ENCODE assay signal across 23 cellular contexts in genomic region chr16:89117975-89118289, GRCh38. TPM values are rescaled to one million over a fixed set of nuclear protein-coding genes. Genes with fewer than 3 reads are reported as not detected.
A peak's percentile ranks its signal among the peaks of the same experiment; 100 is the strongest.
DNase-seq lines count a peak whose midpoint lies in the region; ATAC-seq and TF ChIP-seq lines count a peak whose summit lies in the region.
"Had no signal": no experiment of that assay in that cellular context is flagged by ENCODE, and none has a peak within 500 bp of the region (broad histone marks: within the 10 kb centered on the region; RNA-seq: fewer than 3 reads in every experiment).

No MANE protein-coding gene starts in this region.

- intact Hi-C loops in activated CD8-positive, alpha-beta T cell treated with anti-CD3 and anti-CD28 coated beads for 36 hours (cut with micrococcal nuclease): no loop called here
- intact Hi-C loops in CD4-positive, alpha-beta memory T cell (cut with micrococcal nuclease): no loop called here

- peaks cover 55% of the 10 kb centered on the region for H3K4me1 ChIP-seq in CD4-positive, alpha-beta memory T cell (ENCODE audit: insufficient read depth, low read length)

- in situ Hi-C loops in brain microvascular endothelial cell (cut with HindIII; ENCODE audit: low pct_ligation_motif_present, low sequenced_read_pairs): no loop called here

- CTCF ChIA-PET in activated CD8-positive, alpha-beta T cell treated with anti-CD3 and anti-CD28 coated beads for 36 hours (lab: Charles Lee): interaction anchor here (1.3 kb wide), 1 partner anchor 381 kb away, joined by 3 read pairs; no protein-coding TSS in a partner anchor
- CTCF ChIA-PET in activated CD8-positive, alpha-beta T cell treated with anti-CD3 and anti-CD28 coated beads, Interleukin-2, amount 10 ng/mL, durations not matched to agents 7 days and 5 days (lab: Charles Lee): no interaction called here
- CTCF ChIA-PET in CD4-positive, alpha-beta memory T cell (lab: Charles Lee; ENCODE audit: partially characterized antibody): no interaction called here

- no peak overlapping the region for H3K27ac ChIP-seq in CD4-positive, alpha-beta memory T cell (ENCODE audit: low read depth, low read length)
- H3K27ac ChIP-seq in neural cell (ENCODE audit: low read length) (peak overlapping the region; percentile 37), brain microvascular endothelial cell (no peak overlapping the region)
- H3K27ac ChIP-seq: epithelial cell of prostate, WERI-Rb-1 had no signal

- H3K79me2 ChIP-seq in neural cell (replicated peaks; ENCODE audit: insufficient read depth, low read length): no peaks in the 10 kb centered on the region

- no peaks in the 10 kb centered on the region for H3K27me3 Mint-ChIP-seq in activated CD8-positive, alpha-beta T cell treated with anti-CD3 and anti-CD28 coated beads for 36 hours
- H3K27me3 Mint-ChIP-seq in activated CD8-positive, alpha-beta T cell treated with anti-CD3 and anti-CD28 coated beads, Interleukin-2, amount 10 ng/mL, durations not matched to agents 7 days and 5 days (ENCODE audit: low read depth): no peaks in the 10 kb centered on the region
- H3K27me3 Mint-ChIP-seq in CD4-positive, alpha-beta memory T cell: no peaks in the 10 kb centered on the region
- H3K27me3 Mint-ChIP-seq in chondrocyte (ENCODE audit: low read depth): no peaks in the 10 kb centered on the region
- H3K27me3 Mint-ChIP-seq: stimulated activated naive CD8-positive, alpha-beta T cell treated with anti-CD3 and anti-CD28 coated beads, Interleukin-15, amount 100 ng/mL, for 72 hours; type B pancreatic cell had no signal

- peaks cover 27% of the 10 kb centered on the region for H3K36me3 ChIP-seq in CD4-positive, alpha-beta memory T cell (ENCODE audit: insufficient read depth, low read length)
- H3K36me3 ChIP-seq in neural cell (ENCODE audit: insufficient read depth, low read length) (peaks cover 5% of the 10 kb centered on the region), brain microvascular endothelial cell (replicated peaks) (peaks cover 19% of the 10 kb centered on the region)
- H3K36me3 ChIP-seq: ovary, WERI-Rb-1 had no signal

- POLR2A ChIA-PET in activated CD8-positive, alpha-beta T cell treated with anti-CD3 and anti-CD28 coated beads for 36 hours (lab: Charles Lee): interaction anchor here (0.7 to 1.2 kb wide), 3 partner anchors 9 to 38 kb away, joined by 3 read pairs; no protein-coding TSS in a partner anchor
- POLR2A ChIA-PET in activated CD8-positive, alpha-beta T cell treated with anti-CD3 and anti-CD28 coated beads, Interleukin-2, amount 10 ng/mL, durations not matched to agents 7 days and 5 days (lab: Charles Lee): interaction anchor here (0.6 to 1.5 kb wide), 2 partner anchors 13 to 24 kb away, joined by 3 to 4 read pairs; partner anchors contain the start of gene ACSF3
- POLR2A ChIA-PET in CD4-positive, alpha-beta memory T cell (lab: Charles Lee; ENCODE audit: partially characterized antibody): interaction anchor here (1.4 to 2.1 kb wide), 2 partner anchors 20 to 24 kb away, joined by 5 to 9 read pairs; partner anchors contain the start of gene ACSF3

- H3K9me3 Mint-ChIP-seq in activated CD8-positive, alpha-beta T cell treated with anti-CD3 and anti-CD28 coated beads for 36 hours: no peaks in the 10 kb centered on the region
- H3K9me3 Mint-ChIP-seq in activated CD8-positive, alpha-beta T cell treated with anti-CD3 and anti-CD28 coated beads, Interleukin-2, amount 10 ng/mL, durations not matched to agents 7 days and 5 days (ENCODE audit: insufficient read depth): no peaks in the 10 kb centered on the region
- H3K9me3 Mint-ChIP-seq in CD4-positive, alpha-beta memory T cell: no peaks in the 10 kb centered on the region
- H3K9me3 Mint-ChIP-seq in chondrocyte (ENCODE audit: low read depth): no peaks in the 10 kb centered on the region
- H3K9me3 Mint-ChIP-seq: stimulated activated naive CD8-positive, alpha-beta T cell treated with anti-CD3 and anti-CD28 coated beads, Interleukin-15, amount 100 ng/mL, for 72 hours; type B pancreatic cell had no signal

- H3K9me2 ChIP-seq in neural cell (ENCODE audit: insufficient read depth, low read length): no peaks in the 10 kb centered on the region

- no peak overlapping the region for H2AFZ ChIP-seq in neural cell (ENCODE audit: low read depth, low read length)

- no peak for TF ChIP-seq RAD21 in neural cell (conservative IDR thresholded peaks at IDR 0.05)

- H3K36me3 Mint-ChIP-seq in activated CD8-positive, alpha-beta T cell treated with anti-CD3 and anti-CD28 coated beads for 36 hours (ENCODE audit: low read depth): peaks cover 29% of the 10 kb centered on the region
- peaks cover 60% of the 10 kb centered on the region for H3K36me3 Mint-ChIP-seq in activated CD8-positive, alpha-beta T cell treated with anti-CD3 and anti-CD28 coated beads, Interleukin-2, amount 10 ng/mL, durations not matched to agents 7 days and 5 days (ENCODE audit: low read depth)
- H3K36me3 Mint-ChIP-seq in CD4-positive, alpha-beta memory T cell: peaks cover 27 to 58% of the 10 kb centered on the region in 2 donors
- peaks cover 33% of the 10 kb centered on the region for H3K36me3 Mint-ChIP-seq in chondrocyte (ENCODE audit: low read depth)

- DNase-seq in activated CD8-positive, alpha-beta T cell treated with anti-CD3 and anti-CD28 coated beads for 36 hours: no peak
- DNase-seq in activated CD8-positive, alpha-beta T cell treated with anti-CD3 and anti-CD28 coated beads, Interleukin-2, amount 10 ng/mL, durations not matched to agents 7 days and 5 days: no peak
- DNase-seq in CD4-positive, alpha-beta memory T cell: no peak
- peak; percentile 65 for DNase-seq in chondrocyte (ENCODE audit: low spot score)
- no peak for DNase-seq in NCI-H2081 (lab: John Stamatoyannopoulos, UW)
- no peak for DNase-seq in brain microvascular endothelial cell
- DNase-seq: DMS79 treated with DMSO at 0.1 percent for 48 hours; foreskin melanocyte; KBM-7; MV-4-11; NCI-H1930; NCI-H510A; stimulated activated CD4-positive, alpha-beta T cell treated with anti-CD3 and anti-CD28 coated beads, Interleukin-1b, Interleukin-23, amount 100 ng/mL, for 48 hours; stimulated activated naive CD8-positive, alpha-beta T cell treated with anti-CD3 and anti-CD28 coated beads, Interleukin-15, amount 100 ng/mL, for 72 hours; WERI-Rb-1 had no signal

- H3K4me2 ChIP-seq in neural cell (ENCODE audit: low read length): no peak overlapping the region

- H4K20me1 ChIP-seq in neural cell (ENCODE audit: insufficient read depth): no peaks in the 10 kb centered on the region

- ATAC-seq in activated CD8-positive, alpha-beta T cell treated with anti-CD3 and anti-CD28 coated beads for 36 hours: no peak
- ATAC-seq in activated CD8-positive, alpha-beta T cell treated with anti-CD3 and anti-CD28 coated beads, Interleukin-2, amount 10 ng/mL, durations not matched to agents 7 days and 5 days: no peak
- no peak for ATAC-seq in HG03135 (IDR thresholded peaks at IDR 0.05; ENCODE audit: unreplicated experiment)
- ATAC-seq: left colon, mucosa of descending colon had no signal

- no peaks in the 10 kb centered on the region for H3F3A ChIP-seq in neural cell (ENCODE audit: insufficient read depth, low read length, poor library complexity, severe bottlenecking)

- no peak for TF ChIP-seq CTCF in activated CD8-positive, alpha-beta T cell treated with anti-CD3 and anti-CD28 coated beads for 36 hours (IDR thresholded peaks at IDR 0.05)
- TF ChIP-seq CTCF in chondrocyte (IDR thresholded peaks at IDR 0.05): no peak
- no peak for TF ChIP-seq CTCF in neural cell (IDR thresholded peaks at IDR 0.05; ENCODE audit: poor library complexity, severe bottlenecking)
- no peak for TF ChIP-seq CTCF in brain microvascular endothelial cell (IDR thresholded peaks at IDR 0.05; ENCODE audit: low read depth, low read length, missing control alignments)

- H3K4me1 Mint-ChIP-seq in activated CD8-positive, alpha-beta T cell treated with anti-CD3 and anti-CD28 coated beads for 36 hours (ENCODE audit: low read depth): peaks cover 36% of the 10 kb centered on the region
- peaks cover 51% of the 10 kb centered on the region for H3K4me1 Mint-ChIP-seq in activated CD8-positive, alpha-beta T cell treated with anti-CD3 and anti-CD28 coated beads, Interleukin-2, amount 10 ng/mL, durations not matched to agents 7 days and 5 days (ENCODE audit: low read depth)
- H3K4me1 Mint-ChIP-seq in CD4-positive, alpha-beta memory T cell: peaks cover 26 to 58% (median 45%) of the 10 kb centered on the region in 4 donors
- H3K4me1 Mint-ChIP-seq in chondrocyte (ENCODE audit: low read depth): peaks cover 14% of the 10 kb centered on the region

- peak overlapping the region; percentile 12 for H3K9ac ChIP-seq in neural cell (ENCODE audit: low read length)

- no peak for TF ChIP-seq EP300 in neural cell (conservative IDR thresholded peaks at IDR 0.05; ENCODE audit: poor library complexity, severe bottlenecking)

- H3K4me3 ChIP-seq in CD4-positive, alpha-beta memory T cell (ENCODE audit: low read length in 2 of 2): no peak overlapping the region
- H3K4me3 ChIP-seq in neural cell (ENCODE audit: low read length) (no peak overlapping the region), brain microvascular endothelial cell (ENCODE audit: low read depth, low read length) (no peak overlapping the region)
- H3K4me3 ChIP-seq: mucosa of descending colon, ovary had no signal

- H3K9me3 ChIP-seq in CD4-positive, alpha-beta memory T cell (ENCODE audit: control insufficient read depth in 1 of 2, low read length in 2 of 2): no peaks in the 10 kb centered on the region
- no peaks in the 10 kb centered on the region for H3K9me3 ChIP-seq in neural cell (ENCODE audit: low read length)
- H3K9me3 ChIP-seq: mucosa of descending colon, ovary had no signal

- H3K27ac Mint-ChIP-seq in activated CD8-positive, alpha-beta T cell treated with anti-CD3 and anti-CD28 coated beads for 36 hours: peak overlapping the region; percentile 38
- no peak overlapping the region for H3K27ac Mint-ChIP-seq in activated CD8-positive, alpha-beta T cell treated with anti-CD3 and anti-CD28 coated beads, Interleukin-2, amount 10 ng/mL, durations not matched to agents 7 days and 5 days
- H3K27ac Mint-ChIP-seq in CD4-positive, alpha-beta memory T cell: peak overlapping the region; percentile 75 to 97 (median 84)
- H3K27ac Mint-ChIP-seq in chondrocyte (ENCODE audit: unreplicated experiment): peak overlapping the region; percentile 57
- H3K27ac Mint-ChIP-seq: stimulated activated naive CD8-positive, alpha-beta T cell treated with anti-CD3 and anti-CD28 coated beads, Interleukin-15, amount 100 ng/mL, for 72 hours; type B pancreatic cell had no signal

- H3K4me3 Mint-ChIP-seq in activated CD8-positive, alpha-beta T cell treated with anti-CD3 and anti-CD28 coated beads for 36 hours: no peak overlapping the region
- no peak overlapping the region for H3K4me3 Mint-ChIP-seq in activated CD8-positive, alpha-beta T cell treated with anti-CD3 and anti-CD28 coated beads, Interleukin-2, amount 10 ng/mL, durations not matched to agents 7 days and 5 days
- no peak overlapping the region for H3K4me3 Mint-ChIP-seq in CD4-positive, alpha-beta memory T cell
- H3K4me3 Mint-ChIP-seq in chondrocyte (ENCODE audit: unreplicated experiment): no peak overlapping the region
- H3K4me3 Mint-ChIP-seq: stimulated activated naive CD8-positive, alpha-beta T cell treated with anti-CD3 and anti-CD28 coated beads, Interleukin-15, amount 100 ng/mL, for 72 hours; type B pancreatic cell had no signal

- no peaks in the 10 kb centered on the region for H3K27me3 ChIP-seq in CD4-positive, alpha-beta memory T cell (ENCODE audit: insufficient read depth, low read length)
- H3K27me3 ChIP-seq in neural cell (ENCODE audit: insufficient read depth, low read depth, low read length): no peaks in the 10 kb centered on the region
- no peaks in the 10 kb centered on the region for H3K27me3 ChIP-seq in brain microvascular endothelial cell (replicated peaks)
- H3K27me3 ChIP-seq: ovary had no signal

RNA-seq across cellular contexts. Expression of gene ACSF3, which starts 24.3 kb away (rescaled TPM):
- 10 to 100 TPM; 44.6 to 45.9 TPM for total RNA-seq in activated CD8-positive, alpha-beta T cell treated with anti-CD3 and anti-CD28 coated beads for 36 hours
- 10 to 100 TPM; 38.6 to 45.1 TPM for total RNA-seq in activated CD8-positive, alpha-beta T cell treated with anti-CD3 and anti-CD28 coated beads, Interleukin-2, amount 10 ng/mL, durations not matched to agents 7 days and 5 days
- 10 to 100 TPM; 65.3 to 71.2 TPM for total RNA-seq in CD4-positive, alpha-beta memory T cell
- 10 to 100 TPM; 30.4 to 34.6 TPM for polyA plus RNA-seq in CD4-positive, alpha-beta memory T cell
- 19.5 to 24.4 TPM (median 20.8 TPM) in 3 replicates for total RNA-seq in chondrocyte
- 20.8 and 37.0 TPM in 2 replicates for polyA plus RNA-seq in neural cell
- 22.3 and 23.1 TPM in 2 replicates for polyA minus RNA-seq in neural cell

RNA-seq across cellular contexts. Expression of gene CDH15, which starts 53.6 kb away (rescaled TPM):
- total RNA-seq in activated CD8-positive, alpha-beta T cell treated with anti-CD3 and anti-CD28 coated beads for 36 hours: not detected
- not detected for total RNA-seq in activated CD8-positive, alpha-beta T cell treated with anti-CD3 and anti-CD28 coated beads, Interleukin-2, amount 10 ng/mL, durations not matched to agents 7 days and 5 days
- not detected for total RNA-seq in CD4-positive, alpha-beta memory T cell
- polyA plus RNA-seq in CD4-positive, alpha-beta memory T cell: not detected
- total RNA-seq in chondrocyte: 0.20 to 0.23 TPM in 2 of 3 replicates, not detected in the other
- not detected in 2 replicates for polyA plus RNA-seq in neural cell
- polyA minus RNA-seq in neural cell: not detected in 2 replicates
- total RNA-seq: left colon; mucosa of descending colon; T-helper 1 cell treated with Interleukin-12 subunit alpha and Interleukin-12 subunit beta and Interleukin-4 antibody, amounts not matched to agents 30 ng/mL and 1 ng/mL, for 36 hours had no signal
